In genomic region chr17:82256242-82256894, GRCh38 we compare ENCODE assay signal across 1 cellular context.
TF ChIP-seq lines count a peak whose summit lies in the region.

No MANE protein-coding gene starts in this region.

TF ChIP-seq in HEK293, 187 proteins besides CTCF, POLR2A, EP300 and RAD21:
- TF ChIP-seq SCRT1 (tag by site-specific recombination; IDR thresholded peaks at IDR 0.05; ENCODE audit: borderline replicate concordance) (peak; percentile 49; the same call in 1 of the 2 replicates), SCRT2 (tag by site-specific recombination; IDR thresholded peaks at IDR 0.05) (peak; percentile 92), ZNF510 (tag by site-specific recombination; IDR thresholded peaks at IDR 0.05; ENCODE audit: insufficient replicate concordance) (no peak)
